In genomic region chr2:215019521-215020145, GRCh38 we compare ENCODE assay signal across 16 cellular contexts.
DNase-seq lines count a peak whose midpoint lies in the region; ATAC-seq and TF ChIP-seq lines count a peak whose summit lies in the region.
"Had no signal": no experiment of that assay in that cellular context is flagged by ENCODE, and none has a peak within 500 bp of the region (broad histone marks: within the 10 kb centered on the region; RNA-seq: fewer than 3 reads in every experiment).

No MANE protein-coding gene starts in this region.

- peak; percentile 40 for ATAC-seq in GM18520 (IDR thresholded peaks at IDR 0.05; ENCODE audit: unreplicated experiment)
- peak; percentile 57 for ATAC-seq in GM21515 (IDR thresholded peaks at IDR 0.05; ENCODE audit: unreplicated experiment)
- peak; percentile 52 for ATAC-seq in HG02943 (IDR thresholded peaks at IDR 0.05; ENCODE audit: low read depth, unreplicated experiment)
- peak; percentile 35 for ATAC-seq in HG03575 (IDR thresholded peaks at IDR 0.05; ENCODE audit: extremely low read depth, insufficient number of reproducible peaks, low FRiP score, unreplicated experiment)
- ATAC-seq in HG02678 (IDR thresholded peaks at IDR 0.05; ENCODE audit: unreplicated experiment): no peak
- ATAC-seq in esophagus mucosa: no peak

- H3K4me2 ChIP-seq in osteoblast (ENCODE audit: insufficient read depth, low read length): no peak overlapping the region
- H3K4me2 ChIP-seq: hepatocyte had no signal

- peaks cover 4% of the 10 kb centered on the region for H3K4me1 ChIP-seq in osteoblast (ENCODE audit: insufficient read depth, low read length)
- H3K4me1 ChIP-seq: thyroid gland had no signal

- no peaks in the 10 kb centered on the region for H3K79me2 ChIP-seq in osteoblast (ENCODE audit: insufficient read depth, low read length)
- H3K79me2 ChIP-seq: hepatocyte had no signal

- TF ChIP-seq CTCF in osteoblast (IDR thresholded peaks at IDR 0.05; ENCODE audit: extremely low read depth, low read depth, low read length): no peak

- no peak overlapping the region for H3K27ac ChIP-seq in osteoblast (ENCODE audit: low read depth, low read length)
- H3K27ac ChIP-seq: hepatocyte, RWPE1, thyroid gland had no signal

- no peak overlapping the region for H3K4me3 ChIP-seq in osteoblast (ENCODE audit: insufficient read depth, low read length)
- H3K4me3 ChIP-seq: hepatocyte, thyroid gland had no signal

- DNase-seq in NOMO-1 (lab: John Stamatoyannopoulos, UW; ENCODE audit: unreplicated experiment in 2 of 2) (no peak), osteoblast (ENCODE audit: insufficient read length, low spot score, missing footprints) (no peak)
- DNase-seq: activated CD4-positive, alpha-beta T cell treated with anti-CD3 and anti-CD28 coated beads, Interleukin-2, amount 10 ng/mL, durations not matched to agents 7 days and 5 days; COR-L47; endodermal cell; NCI-H146; stimulated activated CD4-positive, alpha-beta T cell treated with anti-CD3 and anti-CD28 coated beads, Interleukin-12 subunit alpha, Interleukin-12 subunit beta, amount 100 ng/mL, for 4 hours; thyroid gland had no signal

- no peaks in the 10 kb centered on the region for H4K20me1 ChIP-seq in osteoblast (ENCODE audit: insufficient read depth, low read length)

- no peak overlapping the region for H2AFZ ChIP-seq in osteoblast (ENCODE audit: low read length)
- H2AFZ ChIP-seq: hepatocyte had no signal

- no peaks in the 10 kb centered on the region for H3K27me3 ChIP-seq in osteoblast (ENCODE audit: insufficient read depth, low read length)
- H3K27me3 ChIP-seq: hepatocyte, thyroid gland had no signal

- H3K9me3 ChIP-seq in osteoblast (ENCODE audit: low read depth, low read length): no peaks in the 10 kb centered on the region
- H3K9me3 ChIP-seq: thyroid gland had no signal

- no peaks in the 10 kb centered on the region for H3K36me3 ChIP-seq in osteoblast (ENCODE audit: insufficient read depth, low read length)
- H3K36me3 ChIP-seq: thyroid gland had no signal

Comparison
In these comparisons a context has a peak if more than half of its experiments do, and no peak if none do; other contexts are left out.
1. ATAC-seq: peak in GM18520 (single experiment), GM21515 (single experiment), HG02943 (single experiment) and HG03575 (single experiment); none in HG02678 (single experiment) and esophagus mucosa (single experiment).